In genomic region chr2:125638345-125638744, GRCh38 we compare ENCODE assay signal across 7 cellular contexts.
"Had no signal": no experiment of that assay in that cellular context is flagged by ENCODE, and none has a peak within 500 bp of the region (broad histone marks: within the 10 kb centered on the region; RNA-seq: fewer than 3 reads in every experiment).

No MANE protein-coding gene starts in this region.

- H3K4me3 ChIP-seq: GM12878 had no signal

- DNase-seq: GDM1, GF-D8 had no signal

- FAIRE-seq: G401.6, GM12878, GM12892, GM18507, GM19239 had no signal

- ATAC-seq: GM12878 had no signal
